7 cellular contexts compared by ENCODE assay signal in genomic region chr1:86702954-86703494, GRCh38. TPM values are rescaled to one million over a fixed set of nuclear protein-coding genes. Genes with fewer than 3 reads are reported as not detected.
DNase-seq lines count a peak whose midpoint lies in the region; ATAC-seq and TF ChIP-seq lines count a peak whose summit lies in the region.
"Not testable (repeated sequence)": the region's sequence is repeated elsewhere in the genome, so short reads cannot be mapped to it uniquely, and the experiment has no call there.

No MANE protein-coding gene starts in this region.

- POLR2A ChIA-PET in activated B cell treated with CpG ODN at 0.5 μM for 24 hours (lab: Charles Lee) = interaction anchor here (1.0 to 3.5 kb wide), 10 partner anchors 12 to 1982 kb away, joined by 3 to 49 read pairs (median 11); partner anchors contain the start of genes BCL10, HS2ST1, ODF2L and PKN2

- H2AFZ ChIP-seq in DND-41 (ENCODE audit: low read depth, low read length) = peak overlapping the region; percentile 98

- not testable (repeated sequence) for H3K27ac ChIP-seq in DND-41 (ENCODE audit: low read length)
- peak overlapping the region in 55 of 59 donors; percentile 87 to 99 (median 98) for H3K27ac ChIP-seq in dorsolateral prefrontal cortex

- H3K36me3 ChIP-seq in DND-41 (ENCODE audit: insufficient read depth, low read length) = not testable (repeated sequence)

- H3K4me3 Mint-ChIP-seq in activated B cell treated with CpG ODN at 0.5 μM for 24 hours = peak overlapping the region; percentile 96
- H3K4me3 Mint-ChIP-seq in activated naive CD4-positive, alpha-beta T cell treated with anti-CD3 and anti-CD28 coated beads, Interleukin-2, amount 50 U/mL, for 24 hours = peak overlapping the region; percentile 93
- H3K4me3 Mint-ChIP-seq in memory B cell = peak overlapping the region; percentile 56
- H3K4me3 Mint-ChIP-seq in progenitor cell of endocrine pancreas (ENCODE audit: low read depth) = peak overlapping the region; percentile 93

- H3K4me2 ChIP-seq in DND-41 (ENCODE audit: insufficient read depth, low read length) = peak overlapping the region; percentile 88

- H3K36me3 Mint-ChIP-seq in activated B cell treated with CpG ODN at 0.5 μM for 24 hours (ENCODE audit: low read depth) = peaks cover 18% of the 10 kb centered on the region
- not testable (repeated sequence) for H3K36me3 Mint-ChIP-seq in activated naive CD4-positive, alpha-beta T cell treated with anti-CD3 and anti-CD28 coated beads, Interleukin-2, amount 50 U/mL, for 24 hours; memory B cell; progenitor cell of endocrine pancreas (ENCODE audit: insufficient read depth)

- not testable (repeated sequence) for H3K27me3 Mint-ChIP-seq in activated B cell treated with CpG ODN at 0.5 μM for 24 hours; activated naive CD4-positive, alpha-beta T cell treated with anti-CD3 and anti-CD28 coated beads, Interleukin-2, amount 50 U/mL, for 24 hours; memory B cell; progenitor cell of endocrine pancreas

- H3K4me3 ChIP-seq in DND-41 (ENCODE audit: low read depth in 1 of 2, low read length in 2 of 2) (peak overlapping the region; percentile 42 to 70; a peak in 2 of 4 replicates), dorsolateral prefrontal cortex (peak overlapping the region in 57 of 59 donors; percentile 66 to 98 (median 90))

- DNase-seq in DND-41; activated B cell treated with CpG ODN at 0.5 μM for 24 hours; dorsolateral prefrontal cortex; memory B cell (ENCODE audit: low spot score in 2 of 2); progenitor cell of endocrine pancreas (ENCODE audit: low spot score, unreplicated experiment): not testable (repeated sequence)
- peak; percentile 84 for DNase-seq in NCI-H510A treated with DMSO at 0.1 percent for 48 hours (lab: John Stamatoyannopoulos, UW)

- H3K9me3 Mint-ChIP-seq in activated B cell treated with CpG ODN at 0.5 μM for 24 hours; activated naive CD4-positive, alpha-beta T cell treated with anti-CD3 and anti-CD28 coated beads, Interleukin-2, amount 50 U/mL, for 24 hours; memory B cell; progenitor cell of endocrine pancreas (ENCODE audit: low read depth): not testable (repeated sequence)

- not testable (repeated sequence) for H3K27me3 ChIP-seq in DND-41 (ENCODE audit: insufficient read depth, low read length, poor library complexity); dorsolateral prefrontal cortex

- intact Hi-C loops in activated B cell treated with CpG ODN at 0.5 μM for 24 hours (cut with micrococcal nuclease) = loop anchor here (5.0 to 10.0 kb wide), 7 partner anchors 164 to 1982 kb away; partner anchors contain the start of genes BCL10 and PKN2
- intact Hi-C loops in dorsolateral prefrontal cortex (cut with DNase I) = loop anchor here (10.0 kb wide), 5 partner anchors 188 to 382 kb away; partner anchors contain the start of genes HS2ST1 (in 2 of the 2), ODF2L (in 2 of the 2) and SELENOF (in 2 of the 2)

- H3K4me1 Mint-ChIP-seq in activated B cell treated with CpG ODN at 0.5 μM for 24 hours = peaks cover 36% of the 10 kb centered on the region
- peaks cover 49% of the 10 kb centered on the region for H3K4me1 Mint-ChIP-seq in activated naive CD4-positive, alpha-beta T cell treated with anti-CD3 and anti-CD28 coated beads, Interleukin-2, amount 50 U/mL, for 24 hours
- peaks cover 26% of the 10 kb centered on the region for H3K4me1 Mint-ChIP-seq in memory B cell
- peaks cover 19% of the 10 kb centered on the region for H3K4me1 Mint-ChIP-seq in progenitor cell of endocrine pancreas (ENCODE audit: low read depth)

- not testable (repeated sequence) for H4K20me1 ChIP-seq in DND-41 (ENCODE audit: insufficient read depth, low read length)

- peak overlapping the region; percentile 99 for H3K27ac Mint-ChIP-seq in activated B cell treated with CpG ODN at 0.5 μM for 24 hours
- peak overlapping the region; percentile 98 for H3K27ac Mint-ChIP-seq in activated naive CD4-positive, alpha-beta T cell treated with anti-CD3 and anti-CD28 coated beads, Interleukin-2, amount 50 U/mL, for 24 hours
- peak overlapping the region; percentile 99 for H3K27ac Mint-ChIP-seq in memory B cell
- not testable (repeated sequence) for H3K27ac Mint-ChIP-seq in progenitor cell of endocrine pancreas

- not testable (repeated sequence) for H3K9me3 ChIP-seq in DND-41 (ENCODE audit: insufficient read depth, low read length, severe bottlenecking)

- not testable (repeated sequence) for ATAC-seq in DND-41 (ENCODE audit: insufficient read depth, low read depth); activated B cell treated with CpG ODN at 0.5 μM for 24 hours (ENCODE audit: low read depth); memory B cell (ENCODE audit: low read depth)

- H3K4me1 ChIP-seq in DND-41 (ENCODE audit: insufficient read depth, low read length) = peaks cover 38% of the 10 kb centered on the region

- peaks cover 36% of the 10 kb centered on the region for H3K79me2 ChIP-seq in DND-41 (ENCODE audit: insufficient read depth, low read length)

- TF ChIP-seq CTCF in DND-41 (IDR thresholded peaks at IDR 0.05; ENCODE audit: borderline replicate concordance, extremely low read depth, low read length, poor library complexity, severe bottlenecking); activated B cell treated with CpG ODN at 0.5 μM for 24 hours (IDR thresholded peaks at IDR 0.05); dorsolateral prefrontal cortex (IDR thresholded peaks at IDR 0.05 in 54 of 56, conservative IDR thresholded peaks at IDR 0.05 in 2 of 56; ENCODE audit: low read depth in 1 of 56, partially characterized antibody in 56 of 56); progenitor cell of endocrine pancreas (IDR thresholded peaks at IDR 0.05; ENCODE audit: unreplicated experiment): not testable (repeated sequence)

- CTCF ChIA-PET in activated B cell treated with CpG ODN at 0.5 μM for 24 hours (lab: Charles Lee) = interaction anchor here (1.4 to 2.3 kb wide), 3 partner anchors 188 to 230 kb away, joined by 4 to 6 read pairs (median 5); no protein-coding TSS in a partner anchor

- peak overlapping the region; percentile 87 for H3K9ac ChIP-seq in DND-41 (ENCODE audit: low read depth, low read length)

RNA-seq across cellular contexts. Expression of gene SH3GLB1, which starts 1.4 kb away (rescaled TPM):
- total RNA-seq in activated B cell treated with CpG ODN at 0.5 μM for 24 hours (63.8 and 63.9 TPM in 2 replicates), dorsolateral prefrontal cortex (10 to 100 TPM; 46.5 to 81.9 (median 58.6) TPM), progenitor cell of endocrine pancreas (48.5 and 50.0 TPM in 2 replicates)
